2 cellular contexts compared by ENCODE assay signal in genomic region chr5:90550963-90551362, GRCh38.
A peak's percentile ranks its signal among the peaks of the same experiment; 100 is the strongest.
TF ChIP-seq lines count a peak whose summit lies in the region.

No MANE protein-coding gene starts in this region.

TF ChIP-seq in HepG2, 621 proteins besides CTCF, POLR2A, EP300 and RAD21:
- TF ChIP-seq CEBPB (IDR thresholded peaks at IDR 0.05; ENCODE audit: borderline replicate concordance, low read depth, low read length) (peak; percentile 33; the same call in 1 of the 2 replicates), FUBP1 (CRISPR knock-in tag; IDR thresholded peaks at IDR 0.05; ENCODE audit: borderline replicate concordance) (no peak)
- TF ChIP-seq, protein P1, sequence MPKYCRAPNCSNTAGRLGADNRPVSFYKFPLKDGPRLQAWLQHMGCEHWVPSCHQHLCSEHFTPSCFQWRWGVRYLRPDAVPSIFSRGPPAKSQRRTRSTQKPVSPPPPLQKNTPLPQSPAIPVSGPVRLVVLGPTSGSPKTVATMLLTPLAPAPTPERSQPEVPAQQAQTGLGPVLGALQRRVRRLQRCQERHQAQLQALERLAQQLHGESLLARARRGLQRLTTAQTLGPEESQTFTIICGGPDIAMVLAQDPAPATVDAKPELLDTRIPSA (CRISPR knock-in tag; IDR thresholded peaks at IDR 0.05; ENCODE audit: borderline replicate concordance), result no peak

TF ChIP-seq in K562, 482 proteins besides CTCF, POLR2A, EP300 and RAD21:
- peak; percentile 57 for TF ChIP-seq CEBPB (tag; IDR thresholded peaks at IDR 0.05)
- no peak for TF ChIP-seq ERF (CRISPR knock-in tag; IDR thresholded peaks at IDR 0.05)
